In the genomic region with DNA sequence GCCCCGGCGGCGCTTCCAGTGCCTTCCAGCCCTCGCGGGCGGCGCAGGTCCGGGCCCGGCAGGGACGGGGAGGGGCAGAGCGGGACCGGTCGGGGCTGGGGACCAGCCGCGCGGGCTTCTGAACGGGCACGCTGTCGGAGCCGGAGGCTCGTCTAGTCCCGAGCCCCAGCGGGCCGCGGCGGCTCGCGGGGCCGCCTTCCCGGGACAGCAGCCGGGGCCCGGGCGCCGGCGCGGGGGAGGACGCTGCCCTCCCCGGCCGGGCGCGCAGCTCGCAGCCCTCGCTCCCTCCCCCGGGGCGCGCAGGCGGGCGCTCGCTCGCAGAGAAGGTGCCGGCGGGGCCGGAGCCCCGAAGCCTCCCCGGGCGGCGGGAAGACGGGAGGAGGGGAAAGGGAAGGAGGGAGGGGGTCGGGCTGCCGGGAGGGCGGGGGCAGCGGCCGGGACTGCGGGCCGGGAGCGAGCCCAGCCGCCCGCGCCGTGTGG, we compare ENCODE assay signal across 8 cellular contexts. TPM values are rescaled to one million over a fixed set of nuclear protein-coding genes. Genes with fewer than 3 reads are reported as not detected.
A peak's percentile ranks its signal among the peaks of the same experiment; 100 is the strongest.
DNase-seq lines count a peak whose midpoint lies in the region; ATAC-seq, FAIRE-seq and TF ChIP-seq lines count a peak whose summit lies in the region.

No MANE protein-coding gene starts in this region.

- H3K4me1 Mint-ChIP-seq in activated naive CD8-positive, alpha-beta T cell treated with anti-CD3 and anti-CD28 coated beads for 36 hours = peaks cover 7% of the 10 kb centered on the region

- ATAC-seq in heart left ventricle (peak in 1 of 4 donors; percentile 56), pancreas (peak; percentile 52 to 72 (median 60)), GM18498 (IDR thresholded peaks at IDR 0.05; ENCODE audit: unreplicated experiment) (no peak), HG03378 (IDR thresholded peaks at IDR 0.05; ENCODE audit: unreplicated experiment) (no peak)

- H3K4me3 ChIP-seq in HUES6 (ENCODE audit: low read depth, low read length) (peak overlapping the region; percentile 52), heart left ventricle (peak overlapping the region; percentile 53 to 96 (median 71)), pancreas (peak overlapping the region; percentile 35 to 62 (median 54))

- H3K4me1 ChIP-seq in HUES6 (ENCODE audit: control insufficient read depth, insufficient read depth, low read length) = peaks cover 37% of the 10 kb centered on the region
- peaks cover 0 to 52% (median 30%) of the 10 kb centered on the region in 12 donors for H3K4me1 ChIP-seq in heart left ventricle
- no peaks in the 10 kb centered on the region for H3K4me1 ChIP-seq in pancreas

- peak overlapping the region; percentile 22 for H3K4me3 Mint-ChIP-seq in activated naive CD8-positive, alpha-beta T cell treated with anti-CD3 and anti-CD28 coated beads for 36 hours

- H3K27ac Mint-ChIP-seq in activated naive CD8-positive, alpha-beta T cell treated with anti-CD3 and anti-CD28 coated beads for 36 hours = no peak overlapping the region

- H3K36me3 Mint-ChIP-seq in activated naive CD8-positive, alpha-beta T cell treated with anti-CD3 and anti-CD28 coated beads for 36 hours = no peaks in the 10 kb centered on the region

- TF ChIP-seq CTCF in heart left ventricle (IDR thresholded peaks at IDR 0.05) (no peak), pancreas (IDR thresholded peaks at IDR 0.05) (no peak)

- no peaks in the 10 kb centered on the region for H3K9me3 ChIP-seq in HUES6 (ENCODE audit: control insufficient read depth, insufficient read depth, low read depth, low read length)
- H3K9me3 ChIP-seq in heart left ventricle = no peaks in the 10 kb centered on the region
- no peaks in the 10 kb centered on the region for H3K9me3 ChIP-seq in pancreas

- H3K36me3 ChIP-seq in HUES6 (ENCODE audit: control insufficient read depth, insufficient read depth, low read length) (no peaks in the 10 kb centered on the region), heart left ventricle (no peaks in the 10 kb centered on the region), pancreas (no peaks in the 10 kb centered on the region)

- no peaks in the 10 kb centered on the region for H3K9me3 Mint-ChIP-seq in activated naive CD8-positive, alpha-beta T cell treated with anti-CD3 and anti-CD28 coated beads for 36 hours

- H3K27ac ChIP-seq in HUES6 (ENCODE audit: low read depth, low read length) = no peak overlapping the region
- H3K27ac ChIP-seq in heart left ventricle = peak overlapping the region; percentile 84 to 98 (median 92)
- peak overlapping the region; percentile 61 to 89 (median 76) for H3K27ac ChIP-seq in pancreas

- FAIRE-seq in pancreas (lab: Jason Lieb, UNC) = no peak

- TF ChIP-seq POLR2A in heart left ventricle (IDR thresholded peaks at IDR 0.05) = no peak

- DNase-seq in D341Med (ENCODE audit: low spot score) (peak; percentile 82), heart left ventricle (peak; percentile 50 to 86 (median 54)), pancreas (peak; percentile 43 to 85 (median 66)), DMS53 treated with DMSO at 0.1 percent for 48 hours (lab: John Stamatoyannopoulos, UW; ENCODE audit: unreplicated experiment) (no peak)
- peak; percentile 26 for DNase-seq in activated naive CD8-positive, alpha-beta T cell treated with anti-CD3 and anti-CD28 coated beads for 36 hours

- peaks cover 65% of the 10 kb centered on the region for H3K27me3 Mint-ChIP-seq in activated naive CD8-positive, alpha-beta T cell treated with anti-CD3 and anti-CD28 coated beads for 36 hours

- 0 to 2% (median 0%) methylated on average over 14 to 70 of the region's 70 CpGs for WGBS in heart left ventricle, 4 donors
- WGBS in pancreas, 2 donors = 0 to 1% methylated on average over 29 to 70 of the region's 70 CpGs

- intact Hi-C loops in heart left ventricle (cut with DNase I) = loop anchor here in 7 of 10 donors (2.0 to 10.0 kb wide), 4 partner anchors 90 to 210 kb away; partner anchors contain the start of gene STK35 (in 1 of the 7)
- intact Hi-C loops in pancreas (cut with DNase I) = no loop called here

- H3K27me3 ChIP-seq in HUES6 (ENCODE audit: control insufficient read depth, insufficient read depth, low read length) (peaks cover 35% of the 10 kb centered on the region), heart left ventricle (peaks cover 0 to 3% (median 0%) of the 10 kb centered on the region in 9 donors), pancreas (no peaks in the 10 kb centered on the region)

- peak overlapping the region; percentile 43 for H3K9ac ChIP-seq in HUES6 (ENCODE audit: low read length)

RNA-seq across cellular contexts. Expression of gene SIRPA, which starts 0.7 kb away (rescaled TPM):
- under 1 TPM; 0.12 to 0.31 TPM for total RNA-seq in activated naive CD8-positive, alpha-beta T cell treated with anti-CD3 and anti-CD28 coated beads for 36 hours
- total RNA-seq in heart left ventricle (10 to 100 TPM; 13.6 to 73.5 (median 28.5) TPM), pancreas (10 to 100 TPM in 2 of 6 donors, 1 to 10 TPM in 4; 7.2 to 25.8 (median 8.5) TPM)
- polyA plus RNA-seq in heart left ventricle (10 to 100 TPM in 1 of 2 donors, 1 to 10 TPM in 1; 8.6 to 46.0 TPM), pancreas (10 to 100 TPM in 1 of 2 donors, 1 to 10 TPM in 1; 8.6 to 13.1 TPM)

Comparison
In these comparisons a context has a peak if more than half of its experiments do, and no peak if none do; other contexts are left out.
1. ATAC-seq: peak in pancreas (4 of 4); none in GM18498 (single experiment) and HG03378 (single experiment).
2. RNA of gene SIRPA, which starts 0.7 kb away (total RNA-seq): 13.6 to 73.5 TPM in heart left ventricle and 7.2 to 25.8 TPM in pancreas; 0.12 to 0.31 TPM in activated naive CD8-positive, alpha-beta T cell treated with anti-CD3 and anti-CD28 coated beads for 36 hours; every median in the first group is over 4 times any median in the second.
3. intact Hi-C loops: an anchor here in heart left ventricle (2.0 to 10.0 kb wide); none called in pancreas.
4. Peak in every context shown above with its lines, with median percentiles within 50 percentile points of each other: H3K4me3 ChIP-seq.